In genomic region chr20:50423758-50424157, GRCh38 we compare ENCODE assay signal across 12 cellular contexts.
DNase-seq lines count a peak whose midpoint lies in the region; ATAC-seq, FAIRE-seq and TF ChIP-seq lines count a peak whose summit lies in the region.
"Had no signal": no experiment of that assay in that cellular context is flagged by ENCODE, and none has a peak within 500 bp of the region (broad histone marks: within the 10 kb centered on the region; RNA-seq: fewer than 3 reads in every experiment).

No MANE protein-coding gene starts in this region.

- no peak for FAIRE-seq in astrocyte (lab: Jason Lieb, UNC)
- FAIRE-seq in HepG2 (lab: Jason Lieb, UNC): no peak
- FAIRE-seq: bronchial epithelial cell, GM12878 had no signal

- ATAC-seq in HepG2 (no peak), esophagus mucosa (no peak), HG03025 (IDR thresholded peaks at IDR 0.05; ENCODE audit: low FRiP score, unreplicated experiment) (no peak)
- ATAC-seq: GM12878 had no signal

- no TSS peak for BruUV-seq in Caco-2 (replicated peaks; lab: Mats Ljungman, UMichigan)
- BruUV-seq in HepG2 (replicated peaks; lab: Mats Ljungman, UMichigan): no TSS peak

- no peak for TF ChIP-seq EP300 in HepG2 (IDR thresholded peaks at IDR 0.05; ENCODE audit: low read depth in 2 of 2, low read length in 2 of 2)
- TF ChIP-seq EP300 in HepG2 (CRISPR knock-in tag; IDR thresholded peaks at IDR 0.05; ENCODE audit: borderline replicate concordance): no peak

- H3K4me2 ChIP-seq in astrocyte (ENCODE audit: low read length) (peak overlapping the region; percentile 46), HepG2 (ENCODE audit: low read depth, low read length) (peak overlapping the region; percentile 74), smooth muscle cell (peak overlapping the region; percentile 46)

- H3K36me3 Mint-ChIP-seq in Caco-2 (ENCODE audit: insufficient read depth, unreplicated experiment) (peaks cover 13% of the 10 kb centered on the region), astrocyte (ENCODE audit: low read depth, unreplicated experiment) (peaks cover 2% of the 10 kb centered on the region)

- intact Hi-C loops in Caco-2 (cut with micrococcal nuclease; ENCODE audit: unreplicated experiment) (loop anchor here (2.0 kb wide), 2 partner anchors 31 to 35 kb away; no protein-coding TSS in a partner anchor), HepG2 (cut with micrococcal nuclease; ENCODE audit: unreplicated experiment) (no loop called here)

- H2AFZ ChIP-seq in astrocyte (ENCODE audit: low read depth, low read length) (no peak overlapping the region), HepG2 (ENCODE audit: low read length) (no peak overlapping the region), smooth muscle cell (ENCODE audit: low read depth) (no peak overlapping the region)

- H3K27me3 Mint-ChIP-seq in Caco-2 (ENCODE audit: insufficient read depth, unreplicated experiment) (no peaks in the 10 kb centered on the region), astrocyte (ENCODE audit: low read depth, unreplicated experiment) (peaks cover 12% of the 10 kb centered on the region)

- in situ Hi-C loops in HepG2 (cut with HindIII; ENCODE audit: extremely low pct_ligation_motif_present, low pct_unique_long_range_greater_than_20kb): no loop called here

- DNase-seq in Caco-2 (no peak), astrocyte (ENCODE audit: low read depth) (no peak), HepG2 (ENCODE audit: low spot score) (no peak), smooth muscle cell (lab: John Stamatoyannopoulos, UW; ENCODE audit: unreplicated experiment) (no peak), NCI-H2196 treated with DMSO at 0.1 percent for 48 hours (lab: John Stamatoyannopoulos, UW; ENCODE audit: unreplicated experiment) (no peak), NCI-H82 (lab: John Stamatoyannopoulos, UW) (no peak)
- DNase-seq: NCI-H2171 had no signal

- no peak for TF ChIP-seq RAD21 in HepG2 (CRISPR knock-in tag; IDR thresholded peaks at IDR 0.05)

- H3K4me3 Mint-ChIP-seq in Caco-2 (ENCODE audit: unreplicated experiment) (no peak overlapping the region), astrocyte (ENCODE audit: unreplicated experiment) (no peak overlapping the region)
- H3K4me3 Mint-ChIP-seq: endodermal cell had no signal

- no peak overlapping the region for H3K4me3 ChIP-seq in Caco-2 (ENCODE audit: low read depth, low read length)
- H3K4me3 ChIP-seq in astrocyte (ENCODE audit: insufficient read depth, low read depth, low read length): no peak overlapping the region
- H3K4me3 ChIP-seq in HepG2 (replicated peaks in 1 of 3; ENCODE audit: insufficient read depth in 1 of 3, low read depth in 2 of 3, low read length in 3 of 3): peak overlapping the region in 1 of 3 experiments; percentile 57; a peak in 2 of 6 replicates
- no peak overlapping the region for H3K4me3 ChIP-seq in smooth muscle cell
- H3K4me3 ChIP-seq: GM12878 had no signal

- H3K9me3 ChIP-seq in Caco-2 (peaks cover 12% of the 10 kb centered on the region), astrocyte (ENCODE audit: insufficient read depth, low read depth, low read length) (peaks cover 6% of the 10 kb centered on the region), HepG2 (ENCODE audit: low read length) (no peaks in the 10 kb centered on the region), smooth muscle cell (replicated peaks; ENCODE audit: low read depth) (no peaks in the 10 kb centered on the region)

- H3K4me1 Mint-ChIP-seq in Caco-2 (ENCODE audit: low read depth, unreplicated experiment): peaks cover 34% of the 10 kb centered on the region
- peaks cover 8% of the 10 kb centered on the region for H3K4me1 Mint-ChIP-seq in astrocyte (ENCODE audit: low read depth, unreplicated experiment)

- 54% methylated on average over 6 of the region's 6 CpGs for WGBS in HepG2 (ENCODE audit: low lambda C conversion rate)
- 65% methylated on average over 6 of the region's 6 CpGs for WGBS in smooth muscle cell (ENCODE audit: low lambda C conversion rate)

- H3K36me3 ChIP-seq in Caco-2 (ENCODE audit: control insufficient read depth, insufficient read depth, low read length) (peaks cover 1% of the 10 kb centered on the region; the same call in 1 of the 2 replicates), astrocyte (ENCODE audit: insufficient read depth, low read length) (no peaks in the 10 kb centered on the region), HepG2 (replicated peaks in 1 of 2; ENCODE audit: control insufficient read depth in 1 of 2, insufficient read depth in 2 of 2, low read length in 2 of 2) (no peaks in the 10 kb centered on the region), smooth muscle cell (ENCODE audit: low read depth) (no peaks in the 10 kb centered on the region)

- TF ChIP-seq CTCF in Caco-2 (IDR thresholded peaks at IDR 0.05; ENCODE audit: insufficient read depth in 1 of 2, low read depth in 1 of 2, low read length in 1 of 2, severe bottlenecking in 1 of 2, unreplicated experiment in 1 of 2): no peak
- no peak for TF ChIP-seq CTCF in astrocyte (IDR thresholded peaks at IDR 0.05; ENCODE audit: insufficient read depth, low read depth, low read length)
- TF ChIP-seq CTCF in HepG2 (CRISPR knock-in tag; IDR thresholded peaks at IDR 0.05): no peak
- no peak for TF ChIP-seq CTCF in smooth muscle cell (IDR thresholded peaks at IDR 0.05; ENCODE audit: borderline replicate concordance, insufficient read depth, poor library complexity, severe bottlenecking)

- H3K27ac Mint-ChIP-seq in Caco-2 (ENCODE audit: unreplicated experiment) (peak overlapping the region; percentile 76), astrocyte (ENCODE audit: unreplicated experiment) (no peak overlapping the region)
- H3K27ac Mint-ChIP-seq: endodermal cell had no signal

- CTCF ChIA-PET in Caco-2 (lab: Charles Lee) (no interaction called here), HepG2 (lab: Yijun Ruan, JAX; ENCODE audit: low intra/inter-chr PET ratio, low total read pairs) (interaction anchor here (0.6 to 0.9 kb wide), 2 partner anchors 16 to 34 kb away, joined by 3 read pairs; no protein-coding TSS in a partner anchor)

- H3K4me1 ChIP-seq in Caco-2 (peaks cover 53% of the 10 kb centered on the region), astrocyte (ENCODE audit: insufficient read depth, low read length) (peaks cover 16% of the 10 kb centered on the region), HepG2 (ENCODE audit: insufficient read depth, low read length) (peaks cover 87% of the 10 kb centered on the region), smooth muscle cell (ENCODE audit: low read depth) (peaks cover 7% of the 10 kb centered on the region)

- H3K9me3 Mint-ChIP-seq in Caco-2 (ENCODE audit: unreplicated experiment) (no peaks in the 10 kb centered on the region), astrocyte (ENCODE audit: unreplicated experiment) (peaks cover 9% of the 10 kb centered on the region)

- H3K27me3 ChIP-seq in Caco-2 (replicated peaks; ENCODE audit: control insufficient read depth, insufficient read depth, low read length) (no peaks in the 10 kb centered on the region), astrocyte (ENCODE audit: insufficient read depth, low read length) (no peaks in the 10 kb centered on the region), HepG2 (ENCODE audit: control insufficient read depth in 1 of 2, insufficient read depth in 2 of 2, low read length in 2 of 2) (no peaks in the 10 kb centered on the region), smooth muscle cell (ENCODE audit: low read depth) (no peaks in the 10 kb centered on the region)

- H3K27ac ChIP-seq in astrocyte (ENCODE audit: low read depth, low read length) (peak overlapping the region; percentile 36), HepG2 (ENCODE audit: extremely low read length, insufficient read depth, low read length) (peak overlapping the region; percentile 43), smooth muscle cell (ENCODE audit: low read depth) (peak overlapping the region; percentile 55)

- POLR2A ChIA-PET in Caco-2 (lab: Charles Lee): interaction anchor here (1.1 kb wide), 2 partner anchors 14 to 233 kb away, joined by 3 to 4 read pairs; partner anchors contain the start of gene CEBPB
- POLR2A ChIA-PET in HepG2 (lab: Yijun Ruan, JAX): interaction anchor here (0.5 to 7.8 kb wide), 16 partner anchors 8 to 481 kb away, joined by 3 to 79 read pairs (median 6); partner anchors contain the start of gene CEBPB

- H4K20me1 ChIP-seq in astrocyte (ENCODE audit: insufficient read depth, low read length): no peaks in the 10 kb centered on the region
- no peaks in the 10 kb centered on the region for H4K20me1 ChIP-seq in HepG2 (ENCODE audit: insufficient read depth, low read length)
- H4K20me1 ChIP-seq in smooth muscle cell (ENCODE audit: low read depth): no peaks in the 10 kb centered on the region

- H3K79me2 ChIP-seq in astrocyte (ENCODE audit: insufficient read depth, low read length) (no peaks in the 10 kb centered on the region), HepG2 (ENCODE audit: insufficient read depth, low read length) (no peaks in the 10 kb centered on the region), smooth muscle cell (ENCODE audit: low read depth) (no peaks in the 10 kb centered on the region)

- no peak for TF ChIP-seq POLR2A in HepG2 (IDR thresholded peaks at IDR 0.05; ENCODE audit: insufficient read depth in 1 of 2, low read depth in 2 of 2, low read length in 2 of 2)

- peak overlapping the region; percentile 46 for H3K9ac ChIP-seq in astrocyte (ENCODE audit: low read length)
- H3K9ac ChIP-seq in HepG2 (ENCODE audit: insufficient read depth, low read depth, low read length): peak overlapping the region; percentile 43; the same call in 1 of the 2 replicates
- no peak overlapping the region for H3K9ac ChIP-seq in smooth muscle cell (ENCODE audit: low read depth)

- H3F3A ChIP-seq in smooth muscle cell (ENCODE audit: low read depth): peaks cover 5% of the 10 kb centered on the region

TF ChIP-seq in HepG2, 621 proteins besides CTCF, POLR2A, EP300 and RAD21 (continues in another document):
- TF ChIP-seq, protein P1, sequence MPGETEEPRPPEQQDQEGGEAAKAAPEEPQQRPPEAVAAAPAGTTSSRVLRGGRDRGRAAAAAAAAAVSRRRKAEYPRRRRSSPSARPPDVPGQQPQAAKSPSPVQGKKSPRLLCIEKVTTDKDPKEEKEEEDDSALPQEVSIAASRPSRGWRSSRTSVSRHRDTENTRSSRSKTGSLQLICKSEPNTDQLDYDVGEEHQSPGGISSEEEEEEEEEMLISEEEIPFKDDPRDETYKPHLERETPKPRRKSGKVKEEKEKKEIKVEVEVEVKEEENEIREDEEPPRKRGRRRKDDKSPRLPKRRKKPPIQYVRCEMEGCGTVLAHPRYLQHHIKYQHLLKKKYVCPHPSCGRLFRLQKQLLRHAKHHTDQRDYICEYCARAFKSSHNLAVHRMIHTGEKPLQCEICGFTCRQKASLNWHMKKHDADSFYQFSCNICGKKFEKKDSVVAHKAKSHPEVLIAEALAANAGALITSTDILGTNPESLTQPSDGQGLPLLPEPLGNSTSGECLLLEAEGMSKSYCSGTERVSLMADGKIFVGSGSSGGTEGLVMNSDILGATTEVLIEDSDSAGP (CRISPR knock-in tag; IDR thresholded peaks at IDR 0.05; ENCODE audit: borderline replicate concordance): 0 out of 2 replicates have a peak, but pooled peaks have one; percentile 14
